In the genomic region with DNA sequence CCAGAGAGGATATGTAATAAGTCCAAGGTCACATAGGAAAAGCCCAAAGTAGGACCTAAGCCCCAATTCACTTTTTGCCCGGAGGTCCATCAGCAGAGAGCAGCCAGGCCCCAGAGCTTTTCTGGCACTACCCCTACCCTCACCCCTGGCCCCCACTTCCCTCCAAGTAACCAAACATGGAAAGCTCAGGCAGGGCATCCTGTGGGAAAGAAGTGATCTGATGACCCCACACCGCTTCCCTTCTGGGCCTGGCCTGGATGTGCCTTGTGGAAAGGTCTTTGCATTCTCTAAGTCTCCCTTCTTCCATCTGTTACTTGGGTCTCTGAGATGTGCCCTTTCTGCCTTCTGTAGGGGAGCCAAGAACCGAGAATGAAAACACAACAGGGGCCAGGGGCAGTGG, we compare ENCODE assay signal across 36 cellular contexts.
"Had no signal": no experiment of that assay in that cellular context is flagged by ENCODE, and none has a peak within 500 bp of the region (broad histone marks: within the 10 kb centered on the region; RNA-seq: fewer than 3 reads in every experiment).

No MANE protein-coding gene starts in this region.

- H3K4me3 ChIP-seq: ascending aorta, breast epithelium had no signal

- H3K36me3 ChIP-seq: ascending aorta, brain microvascular endothelial cell, breast epithelium had no signal

- H3K36me3 Mint-ChIP-seq: activated CD8-positive, alpha-beta memory T cell treated with anti-CD3 and anti-CD28 coated beads, Interleukin-2, amount 10 ng/mL, durations not matched to agents 7 days and 5 days; activated naive CD4-positive, alpha-beta T cell treated with anti-CD3 and anti-CD28 coated beads, Interleukin-2, amount 10 ng/mL, durations not matched to agents 7 days and 5 days; activated naive CD4-positive, alpha-beta T cell treated with anti-CD3 and anti-CD28 coated beads, Interleukin-2, amount 50 U/mL, for 24 hours; activated naive CD8-positive, alpha-beta T cell; activated naive CD8-positive, alpha-beta T cell treated with anti-CD3 and anti-CD28 coated beads, Interleukin-2, amount 10 ng/mL, durations not matched to agents 7 days and 5 days had no signal

- H3K27me3 ChIP-seq: ascending aorta, brain microvascular endothelial cell, breast epithelium had no signal

- DNase-seq: activated B cell treated with CpG ODN at 0.5 μM for 24 hours; activated CD4-positive, alpha-beta memory T cell treated with anti-CD3 and anti-CD28 coated beads, Interleukin-2, amount 10 ng/mL, durations not matched to agents 7 days and 5 days; activated CD4-positive, alpha-beta T cell treated with anti-CD3 and anti-CD28 coated beads for 1 hour; activated CD4-positive, alpha-beta T cell treated with anti-CD3 and anti-CD28 coated beads for 36 hours; activated CD4-positive, alpha-beta T cell treated with anti-CD3 and anti-CD28 coated beads for 48 hours; activated CD4-positive, alpha-beta T cell treated with anti-CD3 and anti-CD28 coated beads, Interleukin-2, amount 10 ng/mL, durations not matched to agents 7 days and 5 days; activated CD4-positive, alpha-beta T cell treated with anti-CD3 and anti-CD28 coated beads, Interleukin-2, amount 50 U/mL, for 48 hours; activated CD8-positive, alpha-beta memory T cell treated with anti-CD3 and anti-CD28 coated beads for 24 hours; activated CD8-positive, alpha-beta memory T cell treated with anti-CD3 and anti-CD28 coated beads, Interleukin-2, amount 10 ng/mL, durations not matched to agents 7 days and 5 days; activated CD8-positive, alpha-beta memory T cell treated with anti-CD3 and anti-CD28 coated beads, Interleukin-2, amount 50 U/mL, for 48 hours; activated CD8-positive, alpha-beta T cell treated with anti-CD3 and anti-CD28 coated beads, Interleukin-2, amount 10 ng/mL, durations not matched to agents 7 days and 5 days; activated effector memory CD4-positive, alpha-beta T cell treated with Interleukin-2 at 50 U/mL for 16 hours; activated gamma-delta T cell; activated naive CD4-positive, alpha-beta T cell treated with anti-CD3 and anti-CD28 coated beads, Interleukin-2, amount 10 ng/mL, durations not matched to agents 7 days and 5 days; activated naive CD4-positive, alpha-beta T cell treated with Interleukin-2 at 50 U/mL for 16 hours; activated naive CD8-positive, alpha-beta T cell treated with anti-CD3 and anti-CD28 coated beads, Interleukin-2, amount 10 ng/mL, durations not matched to agents 7 days and 5 days; activated naive CD8-positive, alpha-beta T cell treated with anti-CD3 and anti-CD28 coated beads, Interleukin-2, amount 50 U/mL, for 24 hours; activated T-cell treated with anti-CD3 and anti-CD28 coated beads, Interleukin-2, amount 50 U/mL, for 24 hours; activated T-cell treated with anti-CD3 and anti-CD28 coated beads, Interleukin-2, amount 50 U/mL, for 48 hours; amygdala; anterior cingulate cortex; brain microvascular endothelial cell; central memory CD4-positive, alpha-beta T cell; SW 1271; T-helper 1 cell; T-helper 2 cell; T-helper 9 cell had no signal

- H3K27ac ChIP-seq: ascending aorta, brain microvascular endothelial cell, breast epithelium, VCaP had no signal

- H3K4me1 Mint-ChIP-seq: activated B cell treated with CpG ODN at 0.5 μM for 24 hours; activated CD4-positive, alpha-beta memory T cell treated with anti-CD3 and anti-CD28 coated beads, Interleukin-2, amount 10 ng/mL, durations not matched to agents 7 days and 5 days; activated CD4-positive, alpha-beta T cell treated with anti-CD3 and anti-CD28 coated beads for 36 hours; activated CD4-positive, alpha-beta T cell treated with anti-CD3 and anti-CD28 coated beads, Interleukin-2, amount 10 ng/mL, durations not matched to agents 7 days and 5 days; activated CD8-positive, alpha-beta memory T cell treated with anti-CD3 and anti-CD28 coated beads, Interleukin-2, amount 10 ng/mL, durations not matched to agents 7 days and 5 days; activated naive CD4-positive, alpha-beta T cell treated with anti-CD3 and anti-CD28 coated beads, Interleukin-2, amount 10 ng/mL, durations not matched to agents 7 days and 5 days; activated naive CD4-positive, alpha-beta T cell treated with anti-CD3 and anti-CD28 coated beads, Interleukin-2, amount 50 U/mL, for 24 hours; activated naive CD8-positive, alpha-beta T cell treated with anti-CD3 and anti-CD28 coated beads, Interleukin-2, amount 10 ng/mL, durations not matched to agents 7 days and 5 days; activated naive CD8-positive, alpha-beta T cell treated with anti-CD3 and anti-CD28 coated beads, Interleukin-2, amount 50 U/mL, for 24 hours had no signal

- H3K27ac Mint-ChIP-seq: activated B cell treated with CpG ODN at 0.5 μM for 24 hours; activated CD4-positive, alpha-beta memory T cell treated with anti-CD3 and anti-CD28 coated beads, Interleukin-2, amount 10 ng/mL, durations not matched to agents 7 days and 5 days; activated CD4-positive, alpha-beta T cell treated with anti-CD3 and anti-CD28 coated beads for 36 hours; activated CD4-positive, alpha-beta T cell treated with anti-CD3 and anti-CD28 coated beads, Interleukin-2, amount 10 ng/mL, durations not matched to agents 7 days and 5 days; activated CD8-positive, alpha-beta memory T cell treated with anti-CD3 and anti-CD28 coated beads, Interleukin-2, amount 10 ng/mL, durations not matched to agents 7 days and 5 days; activated CD8-positive, alpha-beta T cell treated with anti-CD3 and anti-CD28 coated beads, Interleukin-2, amount 10 ng/mL, durations not matched to agents 7 days and 5 days; activated naive CD4-positive, alpha-beta T cell treated with anti-CD3 and anti-CD28 coated beads, Interleukin-2, amount 10 ng/mL, durations not matched to agents 7 days and 5 days; activated naive CD8-positive, alpha-beta T cell; activated naive CD8-positive, alpha-beta T cell treated with anti-CD3 and anti-CD28 coated beads, Interleukin-2, amount 10 ng/mL, durations not matched to agents 7 days and 5 days; activated naive CD8-positive, alpha-beta T cell treated with anti-CD3 and anti-CD28 coated beads, Interleukin-2, amount 50 U/mL, for 24 hours; activated T-cell treated with anti-CD3 and anti-CD28 coated beads, Interleukin-2, amount 50 U/mL, for 24 hours; activated T-helper 2 cell treated with anti-CD3 and anti-CD28 coated beads, Interferon-gamma antibody, Interleukin-2, Interleukin-4, amounts not matched to agents 10 μg/mL and 5 μg/mL and 100 μg/mL, durations not matched to agents 14 hours and 24 hours and 36 hours; T-helper 1 cell treated with Interleukin-12 subunit alpha and Interleukin-12 subunit beta and Interleukin-4 antibody, amounts not matched to agents 30 μg/mL and 1 μg/mL, for 36 hours; T-helper 2 cell treated with Interferon-gamma antibody and Interleukin-4, amounts not matched to agents 5 μg/mL and 100 μg/mL, for 36 hours had no signal

- H3K9me3 ChIP-seq: ascending aorta, breast epithelium had no signal

- H3K4me1 ChIP-seq: ascending aorta, breast epithelium had no signal

- ATAC-seq: activated CD4-positive, alpha-beta T cell treated with anti-CD3 and anti-CD28 coated beads for 36 hours; activated CD4-positive, CD25-positive, alpha-beta regulatory T cell treated with anti-CD3 and anti-CD28 coated beads, Interleukin-2, amount 50 U/mL, for 24 hours; activated CD8-positive, alpha-beta memory T cell treated with anti-CD3 and anti-CD28 coated beads, Interleukin-2, amount 10 ng/mL, durations not matched to agents 7 days and 5 days; activated CD8-positive, alpha-beta T cell treated with anti-CD3 and anti-CD28 coated beads, Interleukin-2, amount 10 ng/mL, durations not matched to agents 7 days and 5 days; activated naive CD8-positive, alpha-beta T cell treated with anti-CD3 and anti-CD28 coated beads, Interleukin-2, amount 50 U/mL, for 24 hours had no signal

- H3K9me3 Mint-ChIP-seq: activated B cell treated with CpG ODN at 0.5 μM for 24 hours; activated CD4-positive, alpha-beta memory T cell treated with anti-CD3 and anti-CD28 coated beads, Interleukin-2, amount 10 ng/mL, durations not matched to agents 7 days and 5 days; activated CD4-positive, alpha-beta T cell treated with anti-CD3 and anti-CD28 coated beads, Interleukin-2, amount 10 ng/mL, durations not matched to agents 7 days and 5 days; activated naive CD4-positive, alpha-beta T cell treated with anti-CD3 and anti-CD28 coated beads, Interleukin-2, amount 10 ng/mL, durations not matched to agents 7 days and 5 days; activated naive CD4-positive, alpha-beta T cell treated with anti-CD3 and anti-CD28 coated beads, Interleukin-2, amount 50 U/mL, for 24 hours; activated naive CD8-positive, alpha-beta T cell treated with anti-CD3 and anti-CD28 coated beads, Interleukin-2, amount 10 ng/mL, durations not matched to agents 7 days and 5 days; activated naive CD8-positive, alpha-beta T cell treated with anti-CD3 and anti-CD28 coated beads, Interleukin-2, amount 50 U/mL, for 24 hours; activated T-cell treated with anti-CD3 and anti-CD28 coated beads, Interleukin-2, amount 50 U/mL, for 24 hours; activated T-helper 2 cell treated with anti-CD3 and anti-CD28 coated beads, Interferon-gamma antibody, Interleukin-2, Interleukin-4, amounts not matched to agents 10 μg/mL and 5 μg/mL and 100 μg/mL, durations not matched to agents 14 hours and 24 hours and 36 hours; T-helper 1 cell treated with Interleukin-12 subunit alpha and Interleukin-12 subunit beta and Interleukin-4 antibody, amounts not matched to agents 30 μg/mL and 1 μg/mL, for 36 hours; T-helper 2 cell treated with Interferon-gamma antibody and Interleukin-4, amounts not matched to agents 5 μg/mL and 100 μg/mL, for 36 hours had no signal

- H3K27me3 Mint-ChIP-seq: activated CD4-positive, alpha-beta T cell treated with anti-CD3 and anti-CD28 coated beads, Interleukin-2, amount 10 ng/mL, durations not matched to agents 7 days and 5 days; activated naive CD8-positive, alpha-beta T cell had no signal

- H3K4me3 Mint-ChIP-seq: activated B cell treated with CpG ODN at 0.5 μM for 24 hours; activated CD4-positive, alpha-beta memory T cell treated with anti-CD3 and anti-CD28 coated beads, Interleukin-2, amount 10 ng/mL, durations not matched to agents 7 days and 5 days; activated CD4-positive, alpha-beta T cell treated with anti-CD3 and anti-CD28 coated beads for 36 hours; activated CD4-positive, alpha-beta T cell treated with anti-CD3 and anti-CD28 coated beads, Interleukin-2, amount 10 ng/mL, durations not matched to agents 7 days and 5 days; activated CD8-positive, alpha-beta memory T cell treated with anti-CD3 and anti-CD28 coated beads, Interleukin-2, amount 10 ng/mL, durations not matched to agents 7 days and 5 days; activated CD8-positive, alpha-beta T cell treated with anti-CD3 and anti-CD28 coated beads, Interleukin-2, amount 10 ng/mL, durations not matched to agents 7 days and 5 days; activated naive CD4-positive, alpha-beta T cell treated with anti-CD3 and anti-CD28 coated beads, Interleukin-2, amount 10 ng/mL, durations not matched to agents 7 days and 5 days; activated naive CD4-positive, alpha-beta T cell treated with anti-CD3 and anti-CD28 coated beads, Interleukin-2, amount 50 U/mL, for 24 hours; activated naive CD8-positive, alpha-beta T cell; activated naive CD8-positive, alpha-beta T cell treated with anti-CD3 and anti-CD28 coated beads, Interleukin-2, amount 10 ng/mL, durations not matched to agents 7 days and 5 days; activated naive CD8-positive, alpha-beta T cell treated with anti-CD3 and anti-CD28 coated beads, Interleukin-2, amount 50 U/mL, for 24 hours; activated T-cell treated with anti-CD3 and anti-CD28 coated beads, Interleukin-2, amount 50 U/mL, for 24 hours; T-helper 1 cell treated with Interleukin-12 subunit alpha and Interleukin-12 subunit beta and Interleukin-4 antibody, amounts not matched to agents 30 μg/mL and 1 μg/mL, for 36 hours; T-helper 2 cell treated with Interferon-gamma antibody and Interleukin-4, amounts not matched to agents 5 μg/mL and 100 μg/mL, for 36 hours had no signal
